1 cellular context compared by ENCODE assay signal in the genomic region with DNA sequence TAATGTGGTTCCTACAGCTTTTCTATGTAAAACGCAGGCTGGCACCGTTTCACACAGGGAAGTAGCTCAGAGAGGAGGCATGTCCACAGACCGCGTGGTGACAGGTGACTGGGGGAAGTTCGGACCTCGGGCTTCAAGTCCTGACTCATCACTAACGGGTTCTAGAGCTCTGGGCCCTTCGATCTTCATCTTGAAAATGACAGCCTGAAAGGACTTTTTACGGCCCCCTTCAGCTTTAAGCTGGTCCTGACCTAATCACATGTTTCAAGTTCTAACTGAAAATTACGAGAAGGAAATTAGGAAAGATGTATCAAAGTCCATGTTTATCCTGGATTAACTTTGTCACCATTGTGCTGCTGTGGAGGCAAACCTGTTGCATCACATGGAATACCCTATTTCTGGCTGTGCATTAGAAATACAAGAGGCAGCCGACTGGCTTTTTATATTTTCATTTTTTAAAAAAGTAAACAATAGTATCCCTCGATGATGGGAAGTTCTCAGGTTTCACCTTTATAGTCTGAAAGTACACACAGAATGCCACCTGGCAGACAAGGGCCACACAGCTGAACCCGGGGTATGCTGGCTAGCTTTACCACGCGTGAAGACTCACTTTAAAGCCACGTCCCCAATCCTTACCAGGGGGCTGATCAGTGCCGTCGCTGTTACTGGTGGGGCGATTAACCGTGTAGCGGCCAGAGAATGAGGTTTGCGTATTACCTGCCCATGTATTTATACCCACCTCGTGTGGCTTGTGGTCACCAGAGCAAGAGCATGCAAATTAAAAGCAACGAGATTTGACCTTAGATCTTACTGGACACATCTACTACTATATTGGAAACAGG.
A peak's percentile ranks its signal among the peaks of the same experiment; 100 is the strongest.
TF ChIP-seq lines count a peak whose summit lies in the region.

No MANE protein-coding gene starts in this region.

TF ChIP-seq in K562, 482 proteins besides CTCF, POLR2A, EP300 and RAD21 (continued from another document and continues in another):
- peak; percentile 37; the same call in 1 of the 2 replicates for TF ChIP-seq DMBX1 (CRISPR knock-in tag; IDR thresholded peaks at IDR 0.05; ENCODE audit: borderline replicate concordance)
- TF ChIP-seq, protein P1, sequence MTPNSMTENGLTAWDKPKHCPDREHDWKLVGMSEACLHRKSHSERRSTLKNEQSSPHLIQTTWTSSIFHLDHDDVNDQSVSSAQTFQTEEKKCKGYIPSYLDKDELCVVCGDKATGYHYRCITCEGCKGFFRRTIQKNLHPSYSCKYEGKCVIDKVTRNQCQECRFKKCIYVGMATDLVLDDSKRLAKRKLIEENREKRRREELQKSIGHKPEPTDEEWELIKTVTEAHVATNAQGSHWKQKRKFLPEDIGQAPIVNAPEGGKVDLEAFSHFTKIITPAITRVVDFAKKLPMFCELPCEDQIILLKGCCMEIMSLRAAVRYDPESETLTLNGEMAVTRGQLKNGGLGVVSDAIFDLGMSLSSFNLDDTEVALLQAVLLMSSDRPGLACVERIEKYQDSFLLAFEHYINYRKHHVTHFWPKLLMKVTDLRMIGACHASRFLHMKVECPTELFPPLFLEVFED (CRISPR knock-in tag; conservative IDR thresholded peaks at IDR 0.05), result no peak
- TF ChIP-seq, protein P2, sequence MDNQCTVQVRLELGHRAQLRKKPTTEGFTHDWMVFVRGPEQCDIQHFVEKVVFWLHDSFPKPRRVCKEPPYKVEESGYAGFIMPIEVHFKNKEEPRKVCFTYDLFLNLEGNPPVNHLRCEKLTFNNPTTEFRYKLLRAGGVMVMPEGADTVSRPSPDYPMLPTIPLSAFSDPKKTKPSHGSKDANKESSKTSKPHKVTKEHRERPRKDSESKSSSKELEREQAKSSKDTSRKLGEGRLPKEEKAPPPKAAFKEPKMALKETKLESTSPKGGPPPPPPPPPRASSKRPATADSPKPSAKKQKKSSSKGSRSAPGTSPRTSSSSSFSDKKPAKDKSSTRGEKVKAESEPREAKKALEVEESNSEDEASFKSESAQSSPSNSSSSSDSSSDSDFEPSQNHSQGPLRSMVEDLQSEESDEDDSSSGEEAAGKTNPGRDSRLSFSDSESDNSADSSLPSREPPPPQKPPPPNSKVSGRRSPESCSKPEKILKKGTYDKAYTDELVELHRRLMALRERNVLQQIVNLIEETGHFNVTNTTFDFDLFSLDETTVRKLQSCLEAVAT (IDR thresholded peaks at IDR 0.05), result peak in 1 of 2 experiments; percentile 56; a peak in 2 of 4 replicates
- TF ChIP-seq ZNF24 (IDR thresholded peaks at IDR 0.05), result no peak
- TF ChIP-seq NFE2 (IDR thresholded peaks at IDR 0.05; ENCODE audit: low read depth), result peak; percentile 65
- TF ChIP-seq NCOR1 (IDR thresholded peaks at IDR 0.05), result 0 out of 2 replicates have a peak, but pooled peaks have one; percentile 24
- no peak for TF ChIP-seq BRF1 (IDR thresholded peaks at IDR 0.05; ENCODE audit: borderline replicate concordance, extremely low read depth, insufficient read length)
- peak; percentile 36; the same call in 1 of the 2 replicates for TF ChIP-seq CXXC5 (CRISPR knock-in tag; IDR thresholded peaks at IDR 0.05)
- peak; percentile 79 for TF ChIP-seq EP400 (IDR thresholded peaks at IDR 0.05)
- TF ChIP-seq, protein P3, sequence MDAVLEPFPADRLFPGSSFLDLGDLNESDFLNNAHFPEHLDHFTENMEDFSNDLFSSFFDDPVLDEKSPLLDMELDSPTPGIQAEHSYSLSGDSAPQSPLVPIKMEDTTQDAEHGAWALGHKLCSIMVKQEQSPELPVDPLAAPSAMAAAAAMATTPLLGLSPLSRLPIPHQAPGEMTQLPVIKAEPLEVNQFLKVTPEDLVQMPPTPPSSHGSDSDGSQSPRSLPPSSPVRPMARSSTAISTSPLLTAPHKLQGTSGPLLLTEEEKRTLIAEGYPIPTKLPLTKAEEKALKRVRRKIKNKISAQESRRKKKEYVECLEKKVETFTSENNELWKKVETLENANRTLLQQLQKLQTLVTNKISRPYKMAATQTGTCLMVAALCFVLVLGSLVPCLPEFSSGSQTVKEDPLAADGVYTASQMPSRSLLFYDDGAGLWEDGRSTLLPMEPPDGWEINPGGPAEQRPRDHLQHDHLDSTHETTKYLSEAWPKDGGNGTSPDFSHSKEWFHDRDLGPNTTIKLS (IDR thresholded peaks at IDR 0.05; ENCODE audit: borderline replicate concordance, low read depth), result peak; percentile 86; the same call in 1 of the 2 replicates
- TF ChIP-seq MTA3 (IDR thresholded peaks at IDR 0.05; ENCODE audit: borderline replicate concordance), result 0 out of 2 replicates have a peak, but pooled peaks have one; percentile 10
- TF ChIP-seq HDAC1 (IDR thresholded peaks at IDR 0.05), result peak in 1 of 2 experiments; percentile 77; a peak in 2 of 4 replicates
- TF ChIP-seq BRCA1 (IDR thresholded peaks at IDR 0.05), result no peak
- no peak for TF ChIP-seq BRCA1 (CRISPR knock-in tag; IDR thresholded peaks at IDR 0.05)
- peak; percentile 9; the same call in 1 of the 2 replicates for TF ChIP-seq LCOR (CRISPR knock-in tag; IDR thresholded peaks at IDR 0.05)
- TF ChIP-seq, protein P4, sequence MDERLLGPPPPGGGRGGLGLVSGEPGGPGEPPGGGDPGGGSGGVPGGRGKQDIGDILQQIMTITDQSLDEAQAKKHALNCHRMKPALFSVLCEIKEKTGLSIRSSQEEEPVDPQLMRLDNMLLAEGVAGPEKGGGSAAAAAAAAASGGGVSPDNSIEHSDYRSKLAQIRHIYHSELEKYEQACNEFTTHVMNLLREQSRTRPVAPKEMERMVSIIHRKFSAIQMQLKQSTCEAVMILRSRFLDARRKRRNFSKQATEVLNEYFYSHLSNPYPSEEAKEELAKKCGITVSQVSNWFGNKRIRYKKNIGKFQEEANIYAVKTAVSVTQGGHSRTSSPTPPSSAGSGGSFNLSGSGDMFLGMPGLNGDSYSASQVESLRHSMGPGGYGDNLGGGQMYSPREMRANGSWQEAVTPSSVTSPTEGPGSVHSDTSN (CRISPR knock-in tag; IDR thresholded peaks at IDR 0.05; ENCODE audit: low read depth), result no peak
- TF ChIP-seq, protein P4 (tag; conservative IDR thresholded peaks at IDR 0.05; ENCODE audit: low read depth), result peak; percentile 20; the same call in 1 of the 2 replicates
- peak; percentile 22 for TF ChIP-seq SAP30 (IDR thresholded peaks at IDR 0.05; ENCODE audit: borderline replicate concordance, insufficient read depth, low read depth, low read length, poor library complexity, severe bottlenecking)
- TF ChIP-seq, protein P5, sequence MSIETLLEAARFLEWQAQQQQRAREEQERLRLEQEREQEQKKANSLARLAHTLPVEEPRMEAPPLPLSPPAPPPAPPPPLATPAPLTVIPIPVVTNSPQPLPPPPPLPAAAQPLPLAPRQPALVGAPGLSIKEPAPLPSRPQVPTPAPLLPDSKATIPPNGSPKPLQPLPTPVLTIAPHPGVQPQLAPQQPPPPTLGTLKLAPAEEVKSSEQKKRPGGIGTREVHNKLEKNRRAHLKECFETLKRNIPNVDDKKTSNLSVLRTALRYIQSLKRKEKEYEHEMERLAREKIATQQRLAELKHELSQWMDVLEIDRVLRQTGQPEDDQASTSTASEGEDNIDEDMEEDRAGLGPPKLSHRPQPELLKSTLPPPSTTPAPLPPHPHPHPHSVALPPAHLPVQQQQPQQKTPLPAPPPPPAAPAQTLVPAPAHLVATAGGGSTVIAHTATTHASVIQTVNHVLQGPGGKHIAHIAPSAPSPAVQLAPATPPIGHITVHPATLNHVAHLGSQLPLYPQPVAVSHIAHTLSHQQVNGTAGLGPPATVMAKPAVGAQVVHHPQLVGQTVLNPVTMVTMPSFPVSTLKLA (conservative IDR thresholded peaks at IDR 0.05), result peak; percentile 91 to 94
- peak; percentile 47; the same call in 1 of the 2 replicates for TF ChIP-seq FOSL1 (tag; conservative IDR thresholded peaks at IDR 0.05)
- no peak for TF ChIP-seq XRCC3 (IDR thresholded peaks at IDR 0.05)
- TF ChIP-seq FOXK2 (conservative IDR thresholded peaks at IDR 0.05 in 1 of 2, IDR thresholded peaks at IDR 0.05 in 1 of 2; ENCODE audit: low read depth in 2 of 2), result peak; percentile 16 to 27; a peak in 1 of 4 replicates
- TF ChIP-seq YY1 (IDR thresholded peaks at IDR 0.05; ENCODE audit: borderline replicate concordance in 1 of 3, control insufficient read depth in 1 of 3, extremely low read depth in 1 of 3, insufficient read depth in 3 of 3, insufficient read length in 1 of 3, insufficient replicate concordance in 2 of 3, low read depth in 1 of 3, low read length in 2 of 3), result peak in 1 of 3 experiments; percentile 32
- TF ChIP-seq, protein P6, sequence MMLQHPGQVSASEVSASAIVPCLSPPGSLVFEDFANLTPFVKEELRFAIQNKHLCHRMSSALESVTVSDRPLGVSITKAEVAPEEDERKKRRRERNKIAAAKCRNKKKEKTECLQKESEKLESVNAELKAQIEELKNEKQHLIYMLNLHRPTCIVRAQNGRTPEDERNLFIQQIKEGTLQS (IDR thresholded peaks at IDR 0.05), result peak; percentile 79
- TF ChIP-seq, protein P6 (CRISPR knock-in tag; conservative IDR thresholded peaks at IDR 0.05), result no peak
- 0 out of 2 replicates have a peak, but pooled peaks have one; percentile 6 for TF ChIP-seq TCF3 (CRISPR knock-in tag; IDR thresholded peaks at IDR 0.05)
- TF ChIP-seq ZNF311 (CRISPR knock-in tag; IDR thresholded peaks at IDR 0.05), result no peak
- TF ChIP-seq, protein P7, sequence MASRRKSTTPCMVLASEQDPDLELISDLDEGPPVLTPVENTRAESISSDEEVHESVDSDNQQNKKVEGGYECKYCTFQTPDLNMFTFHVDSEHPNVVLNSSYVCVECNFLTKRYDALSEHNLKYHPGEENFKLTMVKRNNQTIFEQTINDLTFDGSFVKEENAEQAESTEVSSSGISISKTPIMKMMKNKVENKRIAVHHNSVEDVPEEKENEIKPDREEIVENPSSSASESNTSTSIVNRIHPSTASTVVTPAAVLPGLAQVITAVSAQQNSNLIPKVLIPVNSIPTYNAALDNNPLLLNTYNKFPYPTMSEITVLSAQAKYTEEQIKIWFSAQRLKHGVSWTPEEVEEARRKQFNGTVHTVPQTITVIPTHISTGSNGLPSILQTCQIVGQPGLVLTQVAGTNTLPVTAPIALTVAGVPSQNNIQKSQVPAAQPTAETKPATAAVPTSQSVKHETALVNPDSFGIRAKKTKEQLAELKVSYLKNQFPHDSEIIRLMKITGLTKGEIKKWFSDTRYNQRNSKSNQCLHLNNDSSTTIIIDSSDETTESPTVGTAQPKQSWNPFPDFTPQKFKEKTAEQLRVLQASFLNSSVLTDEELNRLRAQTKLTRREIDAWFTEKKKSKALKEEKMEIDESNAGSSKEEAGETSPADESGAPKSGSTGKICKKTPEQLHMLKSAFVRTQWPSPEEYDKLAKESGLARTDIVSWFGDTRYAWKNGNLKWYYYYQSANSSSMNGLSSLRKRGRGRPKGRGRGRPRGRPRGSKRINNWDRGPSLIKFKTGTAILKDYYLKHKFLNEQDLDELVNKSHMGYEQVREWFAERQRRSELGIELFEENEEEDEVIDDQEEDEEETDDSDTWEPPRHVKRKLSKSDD (conservative IDR thresholded peaks at IDR 0.05; ENCODE audit: low read length), result no peak
- TF ChIP-seq RBM15 (IDR thresholded peaks at IDR 0.05; ENCODE audit: insufficient read depth, low read length), result no peak
- TF ChIP-seq C11orf30 (IDR thresholded peaks at IDR 0.05; ENCODE audit: low read depth), result peak; percentile 92
- no peak for TF ChIP-seq SREBF1 (IDR thresholded peaks at IDR 0.05; ENCODE audit: borderline replicate concordance, low read depth, low read length)
- TF ChIP-seq NFXL1 (CRISPR knock-in tag; IDR thresholded peaks at IDR 0.05), result no peak
- TF ChIP-seq MAFK (IDR thresholded peaks at IDR 0.05; ENCODE audit: low read length), result peak; percentile 84
- TF ChIP-seq ZNF217 (CRISPR knock-in tag; IDR thresholded peaks at IDR 0.05), result no peak
- peak in 1 of 2 experiments; percentile 23; a peak in 1 of 4 replicates for TF ChIP-seq KDM1A (IDR thresholded peaks at IDR 0.05)
- no peak; the same call in 1 of the 2 replicates for TF ChIP-seq CTBP1 (IDR thresholded peaks at IDR 0.05; ENCODE audit: borderline replicate concordance)
- TF ChIP-seq BACH1 (tag; IDR thresholded peaks at IDR 0.05), result peak; percentile 60; the same call in 1 of the 2 replicates
- no peak for TF ChIP-seq PCBP1 (IDR thresholded peaks at IDR 0.05; ENCODE audit: low read depth, low read length, poor library complexity, severe bottlenecking)
- no peak for TF ChIP-seq RBM34 (IDR thresholded peaks at IDR 0.05; ENCODE audit: borderline replicate concordance, insufficient read depth, low read length)
- TF ChIP-seq, protein P8, sequence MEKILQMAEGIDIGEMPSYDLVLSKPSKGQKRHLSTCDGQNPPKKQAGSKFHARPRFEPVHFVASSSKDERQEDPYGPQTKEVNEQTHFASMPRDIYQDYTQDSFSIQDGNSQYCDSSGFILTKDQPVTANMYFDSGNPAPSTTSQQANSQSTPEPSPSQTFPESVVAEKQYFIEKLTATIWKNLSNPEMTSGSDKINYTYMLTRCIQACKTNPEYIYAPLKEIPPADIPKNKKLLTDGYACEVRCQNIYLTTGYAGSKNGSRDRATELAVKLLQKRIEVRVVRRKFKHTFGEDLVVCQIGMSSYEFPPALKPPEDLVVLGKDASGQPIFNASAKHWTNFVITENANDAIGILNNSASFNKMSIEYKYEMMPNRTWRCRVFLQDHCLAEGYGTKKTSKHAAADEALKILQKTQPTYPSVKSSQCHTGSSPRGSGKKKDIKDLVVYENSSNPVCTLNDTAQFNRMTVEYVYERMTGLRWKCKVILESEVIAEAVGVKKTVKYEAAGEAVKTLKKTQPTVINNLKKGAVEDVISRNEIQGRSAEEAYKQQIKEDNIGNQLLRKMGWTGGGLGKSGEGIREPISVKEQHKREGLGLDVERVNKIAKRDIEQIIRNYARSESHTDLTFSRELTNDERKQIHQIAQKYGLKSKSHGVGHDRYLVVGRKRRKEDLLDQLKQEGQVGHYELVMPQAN (IDR thresholded peaks at IDR 0.05; ENCODE audit: borderline replicate concordance), result peak; percentile 87; the same call in 1 of the 2 replicates
- TF ChIP-seq, protein P9, sequence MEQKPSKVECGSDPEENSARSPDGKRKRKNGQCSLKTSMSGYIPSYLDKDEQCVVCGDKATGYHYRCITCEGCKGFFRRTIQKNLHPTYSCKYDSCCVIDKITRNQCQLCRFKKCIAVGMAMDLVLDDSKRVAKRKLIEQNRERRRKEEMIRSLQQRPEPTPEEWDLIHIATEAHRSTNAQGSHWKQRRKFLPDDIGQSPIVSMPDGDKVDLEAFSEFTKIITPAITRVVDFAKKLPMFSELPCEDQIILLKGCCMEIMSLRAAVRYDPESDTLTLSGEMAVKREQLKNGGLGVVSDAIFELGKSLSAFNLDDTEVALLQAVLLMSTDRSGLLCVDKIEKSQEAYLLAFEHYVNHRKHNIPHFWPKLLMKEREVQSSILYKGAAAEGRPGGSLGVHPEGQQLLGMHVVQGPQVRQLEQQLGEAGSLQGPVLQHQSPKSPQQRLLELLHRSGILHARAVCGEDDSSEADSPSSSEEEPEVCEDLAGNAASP (IDR thresholded peaks at IDR 0.05), result no peak
- no peak for TF ChIP-seq TAL1 (IDR thresholded peaks at IDR 0.05)
- no peak for TF ChIP-seq MYBL2 (IDR thresholded peaks at IDR 0.05; ENCODE audit: low read depth)
- TF ChIP-seq MYBL2 (CRISPR knock-in tag; IDR thresholded peaks at IDR 0.05; ENCODE audit: borderline replicate concordance), result no peak
